21 cellular contexts compared by ENCODE assay signal in genomic region chr22:49773531-49773930, GRCh38. TPM values are rescaled to one million over a fixed set of nuclear protein-coding genes. Genes with fewer than 3 reads are reported as not detected.
DNase-seq lines count a peak whose midpoint lies in the region; ATAC-seq, FAIRE-seq and TF ChIP-seq lines count a peak whose summit lies in the region.
"Had no signal": no experiment of that assay in that cellular context is flagged by ENCODE, and none has a peak within 500 bp of the region (broad histone marks: within the 10 kb centered on the region; RNA-seq: fewer than 3 reads in every experiment).

No MANE protein-coding gene starts in this region.

- no peaks in the 10 kb centered on the region for H3K9me3 Mint-ChIP-seq in osteocyte (ENCODE audit: unreplicated experiment)
- no peaks in the 10 kb centered on the region for H3K9me3 Mint-ChIP-seq in endothelial cell (ENCODE audit: unreplicated experiment)
- H3K9me3 Mint-ChIP-seq: CD8-positive, alpha-beta memory T cell had no signal

- intact Hi-C loops in A673 (cut with micrococcal nuclease; ENCODE audit: unreplicated experiment): no loop called here
- intact Hi-C loops in OCI-LY7 (cut with micrococcal nuclease; ENCODE audit: unreplicated experiment): no loop called here
- intact Hi-C loops in K562 (cut with micrococcal nuclease): no loop called here

- H4K20me1 ChIP-seq in BLaER1 treated with 17β-estradiol and CSF1 and Interleukin-3, amounts not matched to agents 10 nM and 100 nM: peaks cover 33 to 99% (median 87%) of the 10 kb centered on the region in 11 experiments
- no peaks in the 10 kb centered on the region for H4K20me1 ChIP-seq in OCI-LY7 (ENCODE audit: insufficient read depth, low read length)
- no peaks in the 10 kb centered on the region for H4K20me1 ChIP-seq in K562 (replicated peaks; ENCODE audit: control insufficient read depth, insufficient read depth, low read length)

- H3K36me3 Mint-ChIP-seq in osteocyte (ENCODE audit: unreplicated experiment) (peaks cover 18% of the 10 kb centered on the region), endothelial cell (ENCODE audit: low read depth, unreplicated experiment) (peaks cover 18% of the 10 kb centered on the region)

- WGBS in K562 (ENCODE audit: insufficient coverage, low coverage, missing lambda C conversion rate): 85% methylated on average over 11 of the region's 11 CpGs

- H3K9me3 ChIP-seq in A673 (ENCODE audit: low read depth, low read length, poor library complexity, severe bottlenecking) (no peaks in the 10 kb centered on the region), OCI-LY7 (ENCODE audit: low read length) (no peaks in the 10 kb centered on the region), K562 (replicated peaks; ENCODE audit: control insufficient read depth, insufficient read depth, low read depth, low read length) (no peaks in the 10 kb centered on the region)
- no peaks in the 10 kb centered on the region for H3K9me3 ChIP-seq in BLaER1 treated with 17β-estradiol and CSF1 and Interleukin-3, amounts not matched to agents 10 nM and 100 nM (replicated peaks in 1 of 11)
- H3K9me3 ChIP-seq: A549, MG63 had no signal

- no peak overlapping the region for H3K4me3 Mint-ChIP-seq in osteocyte (ENCODE audit: unreplicated experiment)
- no peak overlapping the region for H3K4me3 Mint-ChIP-seq in endothelial cell (ENCODE audit: unreplicated experiment)
- H3K4me3 Mint-ChIP-seq: CD14-positive monocyte had no signal

- H3K4me1 Mint-ChIP-seq in osteocyte (ENCODE audit: unreplicated experiment) (no peaks in the 10 kb centered on the region), endothelial cell (ENCODE audit: unreplicated experiment) (no peaks in the 10 kb centered on the region)
- H3K4me1 Mint-ChIP-seq: CD14-positive monocyte had no signal

- H3K27me3 ChIP-seq in A673 (replicated peaks; ENCODE audit: insufficient read depth, low read depth, low read length, poor library complexity): no peaks in the 10 kb centered on the region
- no peaks in the 10 kb centered on the region for H3K27me3 ChIP-seq in BLaER1 treated with 17β-estradiol and CSF1 and Interleukin-3, amounts not matched to agents 10 nM and 100 nM
- H3K27me3 ChIP-seq in K562 (ENCODE audit: control insufficient read depth in 2 of 2, insufficient read depth in 2 of 2, low read length in 2 of 2): no peaks in the 10 kb centered on the region
- H3K27me3 ChIP-seq: MG63 had no signal

- H3K4me1 ChIP-seq in A673 (ENCODE audit: insufficient read depth, low read length, poor library complexity, severe bottlenecking) (no peaks in the 10 kb centered on the region), OCI-LY7 (ENCODE audit: insufficient read depth, low read length, poor library complexity, severe bottlenecking) (no peaks in the 10 kb centered on the region), K562 (replicated peaks in 1 of 2; ENCODE audit: control insufficient read depth in 2 of 2, insufficient read depth in 2 of 2, low read length in 2 of 2) (peaks cover 0 to 19% of the 10 kb centered on the region in 2 experiments; a peak in 2 of 5 replicates)
- peaks cover 9 to 99% (median 90%) of the 10 kb centered on the region in 10 experiments; a peak in 19 of 20 replicates for H3K4me1 ChIP-seq in BLaER1 treated with 17β-estradiol and CSF1 and Interleukin-3, amounts not matched to agents 10 nM and 100 nM
- H3K4me1 ChIP-seq: A549 had no signal

- H3K4me2 ChIP-seq in BLaER1 treated with 17β-estradiol and CSF1 and Interleukin-3, amounts not matched to agents 10 nM and 100 nM: peak overlapping the region in 10 of 11 experiments; percentile 10 to 92 (median 77); a peak in 19 of 22 replicates
- no peak overlapping the region for H3K4me2 ChIP-seq in OCI-LY7 (ENCODE audit: low read length)
- no peak overlapping the region for H3K4me2 ChIP-seq in K562 (ENCODE audit: insufficient read depth, low read length)
- H3K4me2 ChIP-seq: A549 had no signal

- no peaks in the 10 kb centered on the region for H3K79me2 ChIP-seq in OCI-LY7 (ENCODE audit: insufficient read depth, low read depth, low read length)
- no peaks in the 10 kb centered on the region for H3K79me2 ChIP-seq in K562 (ENCODE audit: control insufficient read depth, insufficient read depth, low read length)

- no peak overlapping the region for H3K27ac ChIP-seq in A673 (ENCODE audit: low read depth, low read length, poor library complexity, severe bottlenecking)
- H3K27ac ChIP-seq in BLaER1 treated with 17β-estradiol and CSF1 and Interleukin-3, amounts not matched to agents 10 nM and 100 nM: peak overlapping the region in 6 of 11 experiments; percentile 3 to 79 (median 74); a peak in 9 of 22 replicates
- no peak overlapping the region for H3K27ac ChIP-seq in OCI-LY7 (ENCODE audit: low read depth, low read length, poor library complexity, severe bottlenecking)
- no peak overlapping the region for H3K27ac ChIP-seq in K562 (ENCODE audit: extremely low read depth, low read depth, low read length)
- H3K27ac ChIP-seq: A549 had no signal

- no peak for TF ChIP-seq RAD21 in K562 (CRISPR knock-in tag; conservative IDR thresholded peaks at IDR 0.05 in 1 of 2, IDR thresholded peaks at IDR 0.05 in 1 of 2)

- POLR2A ChIA-PET in A673 (lab: Charles Lee; ENCODE audit: low non-redundant PET) (no interaction called here), OCI-LY7 (lab: Charles Lee) (no interaction called here), K562 (lab: Yijun Ruan, JAX) (no interaction called here)

- DNase-seq in A673 (ENCODE audit: low spot score) (no peak), OCI-LY7 (ENCODE audit: low spot score) (no peak), K562 (ENCODE audit: extremely low read depth in 1 of 4, low spot score in 3 of 4) (no peak), osteocyte (ENCODE audit: extremely low spot score, unreplicated experiment) (no peak), endothelial cell (ENCODE audit: low spot score) (no peak)
- DNase-seq: CD8-positive, alpha-beta memory T cell; KBM-7; MG63; NCI-H1105 treated with DMSO at 0.1 percent for 48 hours; NCI-H146; NCI-H1930; NCI-H2107; NCI-H446; NCI-H524 treated with DMSO at 0.1 percent for 48 hours; NCI-H774; SHP77 had no signal

- no peaks in the 10 kb centered on the region for H3K9me2 ChIP-seq in OCI-LY7 (ENCODE audit: insufficient read depth, low read length)

- no peaks in the 10 kb centered on the region for H3K27me3 Mint-ChIP-seq in osteocyte (ENCODE audit: unreplicated experiment)
- H3K27me3 Mint-ChIP-seq in endothelial cell (ENCODE audit: unreplicated experiment): no peaks in the 10 kb centered on the region
- H3K27me3 Mint-ChIP-seq: CD8-positive, alpha-beta memory T cell had no signal

- no peak for FAIRE-seq in K562 (lab: Jason Lieb, UNC)
- FAIRE-seq: A549, H1 had no signal

- no peak for TF ChIP-seq EP300 in K562 (IDR thresholded peaks at IDR 0.05; ENCODE audit: low read length)

- in situ Hi-C loops in K562 (cut with MboI): no loop called here

- H2AFZ ChIP-seq in OCI-LY7 (ENCODE audit: low read length) (no peak overlapping the region), K562 (ENCODE audit: low read depth, low read length) (no peak overlapping the region)

- no peak overlapping the region for H3K4me3 ChIP-seq in A673 (ENCODE audit: low read depth, low read length, poor library complexity, severe bottlenecking)
- peak overlapping the region in 2 of 10 experiments; percentile 8 to 25; a peak in 1 of 20 replicates for H3K4me3 ChIP-seq in BLaER1 treated with 17β-estradiol and CSF1 and Interleukin-3, amounts not matched to agents 10 nM and 100 nM
- no peak overlapping the region for H3K4me3 ChIP-seq in OCI-LY7 (ENCODE audit: low read depth, low read length, poor library complexity, severe bottlenecking)
- H3K4me3 ChIP-seq in K562: no peak overlapping the region
- H3K4me3 ChIP-seq: A549, MG63 had no signal

- TF ChIP-seq CTCF in A673 (conservative IDR thresholded peaks at IDR 0.05; ENCODE audit: low read depth, low read length) (no peak), OCI-LY7 (conservative IDR thresholded peaks at IDR 0.05; ENCODE audit: low read length) (no peak), K562 (IDR thresholded peaks at IDR 0.05 in 2 of 3, conservative IDR thresholded peaks at IDR 0.05 in 1 of 3; ENCODE audit: insufficient read depth in 2 of 3, low read depth in 1 of 3, low read length in 3 of 3) (no peak), osteocyte (IDR thresholded peaks at IDR 0.05) (no peak), endothelial cell (IDR thresholded peaks at IDR 0.05; ENCODE audit: unreplicated experiment) (no peak)

- TF ChIP-seq POLR2A in K562 (conservative IDR thresholded peaks at IDR 0.05): no peak

- H3K9ac ChIP-seq in BLaER1 treated with 17β-estradiol and CSF1 and Interleukin-3, amounts not matched to agents 10 nM and 100 nM: peak overlapping the region in 3 of 11 experiments; percentile 53 to 72 (median 68); a peak in 6 of 22 replicates
- no peak overlapping the region for H3K9ac ChIP-seq in K562 (ENCODE audit: insufficient read depth in 1 of 2, low read depth in 2 of 2, low read length in 2 of 2)

- H3K27ac Mint-ChIP-seq in osteocyte (ENCODE audit: unreplicated experiment): no peak overlapping the region
- no peak overlapping the region for H3K27ac Mint-ChIP-seq in endothelial cell (ENCODE audit: unreplicated experiment)
- H3K27ac Mint-ChIP-seq: CD8-positive, alpha-beta memory T cell had no signal

- ATAC-seq in K562 (no peak), HG03565 (IDR thresholded peaks at IDR 0.05; ENCODE audit: unreplicated experiment) (no peak)
- ATAC-seq: A549 had no signal

- no peaks in the 10 kb centered on the region for H3K9me1 ChIP-seq in K562 (ENCODE audit: control insufficient read depth, insufficient read depth, low read length)

- TSS peak; percentile 87 for BruUV-seq in A673 (replicated peaks; lab: Mats Ljungman, UMichigan)
- TSS peak; percentile 92 for BruUV-seq in OCI-LY7 (replicated peaks; lab: Mats Ljungman, UMichigan)
- BruUV-seq in K562 (replicated peaks; lab: Mats Ljungman, UMichigan): TSS peak; percentile 49

- CTCF ChIA-PET in A673 (lab: Charles Lee) (no interaction called here), OCI-LY7 (lab: Charles Lee; ENCODE audit: unreplicated experiment) (no interaction called here), K562 (lab: Yijun Ruan, JAX; ENCODE audit: low intra/inter-chr PET ratio) (no interaction called here)

- peaks cover 54% of the 10 kb centered on the region for H3K36me3 ChIP-seq in A673 (ENCODE audit: insufficient read depth, low read length, poor library complexity, severe bottlenecking)
- peaks cover 48 to 67% (median 53%) of the 10 kb centered on the region in 11 experiments for H3K36me3 ChIP-seq in BLaER1 treated with 17β-estradiol and CSF1 and Interleukin-3, amounts not matched to agents 10 nM and 100 nM
- peaks cover 58% of the 10 kb centered on the region for H3K36me3 ChIP-seq in OCI-LY7 (ENCODE audit: insufficient read depth, low read length)
- peaks cover 33% of the 10 kb centered on the region; the same call in 1 of the 3 replicates for H3K36me3 ChIP-seq in K562 (ENCODE audit: control insufficient read depth, insufficient read depth, low read length)

RNA-seq across cellular contexts. Expression of gene BRD1, which starts 54.1 kb away (rescaled TPM):
- total RNA-seq in A673 (2021) (47.2 and 51.2 TPM in 2 replicates), OCI-LY7 (2022) (46.6 and 47.3 TPM in 2 replicates), K562 (2014; rRNA removed) (10.4 and 12.2 TPM in 2 replicates), K562 (2014; rRNA removed; fragmentation: Illumina TruSeq; extraction: Trizol) (5.3 and 7.4 TPM in 2 replicates), K562 (2015; rRNA removed; fragmentation: Illumina TruSeq; extraction: Trizol) (7.2 and 7.5 TPM in 2 replicates), K562 (2021) (14.1 and 17.6 TPM in 2 replicates), osteocyte (34.3 and 40.6 TPM in 2 replicates), endothelial cell (ENCODE audit: unreplicated experiment) (40.3 TPM)
- total RNA-seq in OCI-LY7 (2014; rRNA removed; shearing (Covaris generic)): 37.3 and 38.1 TPM in 2 replicates
- total RNA-seq in K562 (2011; cell fraction: chromatin; rRNA removed; ENCODE audit: low replicate concordance): 34.4 and 58.3 TPM in 2 replicates
- total RNA-seq in K562 (2011; cell fraction: nucleolus; rRNA removed): 28.7 and 34.9 TPM in 2 replicates
- 20.9 and 28.2 TPM in 2 replicates for total RNA-seq in K562 (2011; cell fraction: nucleoplasm; rRNA removed)
- polyA plus RNA-seq in K562 (2011; rRNA removed) (2.4 and 2.5 TPM in 2 replicates), K562 (2014; fragmentation: Illumina TruSeq; extraction: Trizol) (5.5 and 8.7 TPM in 2 replicates), K562 (2014; fragmentation: Nextera tagmentation; extraction: Ambion mirVana) (under 1 TPM; 0.42 to 0.63 TPM), K562 (2014; rRNA removed) (8.4 and 9.9 TPM in 2 replicates)
- 1.9 and 2.0 TPM in 2 replicates for polyA plus RNA-seq in K562 (2011; cell fraction: cytosol; rRNA removed)
- polyA plus RNA-seq in K562 (2011; cell fraction: nucleus; rRNA removed): 11.7 and 17.8 TPM in 2 replicates
- polyA plus RNA-seq in K562 (2012): 8.5 and 10.4 TPM in 2 replicates
- 3.2 and 4.2 TPM in 2 replicates for polyA minus RNA-seq in K562 (2011; rRNA and poly(A)+ RNA removed)
- polyA minus RNA-seq in K562 (2011; cell fraction: cytosol; rRNA and poly(A)+ RNA removed): 5.6 and 8.6 TPM in 2 replicates
- polyA minus RNA-seq in K562 (2011; cell fraction: nucleus; rRNA and poly(A)+ RNA removed): 10.8 and 11.2 TPM in 2 replicates

Comparison
In these comparisons a context has a peak if more than half of its experiments do, and no peak if none do; other contexts are left out.
1. H3K27ac ChIP-seq: peak in BLaER1 treated with 17β-estradiol and CSF1 and Interleukin-3, amounts not matched to agents 10 nM and 100 nM (6 of 11); none in A673 (single experiment), OCI-LY7 (single experiment) and K562 (single experiment).
2. H3K4me2 ChIP-seq: peak in BLaER1 treated with 17β-estradiol and CSF1 and Interleukin-3, amounts not matched to agents 10 nM and 100 nM (10 of 11); none in OCI-LY7 (single experiment) and K562 (single experiment).